In the genomic region with DNA sequence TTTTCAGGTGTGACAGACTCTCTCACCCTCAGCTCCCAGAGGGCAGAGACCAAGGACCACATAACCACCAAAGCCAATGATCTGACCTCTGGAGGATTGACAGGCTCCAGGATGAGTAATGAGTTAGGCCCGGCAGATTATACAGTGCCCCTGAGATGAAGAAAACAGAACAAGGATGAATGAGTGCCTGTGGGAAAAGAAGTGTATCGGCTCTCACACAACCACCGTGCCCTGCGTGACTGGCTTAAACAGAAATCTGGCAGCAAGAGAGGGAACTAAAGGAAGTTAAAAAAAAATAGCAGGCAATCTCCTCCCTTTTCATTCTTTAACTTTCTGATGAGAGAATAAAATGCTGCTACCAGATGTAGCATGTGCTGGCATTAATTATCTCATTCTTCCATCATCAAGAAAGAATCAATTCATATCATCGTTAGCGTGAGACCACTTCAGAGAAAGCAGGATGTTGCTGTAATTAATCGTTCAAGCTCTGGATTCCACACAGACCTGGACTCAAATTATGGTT, we compare ENCODE assay signal across 1 cellular context.
A peak's percentile ranks its signal among the peaks of the same experiment; 100 is the strongest.
TF ChIP-seq lines count a peak whose summit lies in the region.

No MANE protein-coding gene starts in this region.

TF ChIP-seq in GM12878, 131 proteins besides CTCF, POLR2A, EP300 and RAD21 (continued from another document):
- TF ChIP-seq, protein P1, sequence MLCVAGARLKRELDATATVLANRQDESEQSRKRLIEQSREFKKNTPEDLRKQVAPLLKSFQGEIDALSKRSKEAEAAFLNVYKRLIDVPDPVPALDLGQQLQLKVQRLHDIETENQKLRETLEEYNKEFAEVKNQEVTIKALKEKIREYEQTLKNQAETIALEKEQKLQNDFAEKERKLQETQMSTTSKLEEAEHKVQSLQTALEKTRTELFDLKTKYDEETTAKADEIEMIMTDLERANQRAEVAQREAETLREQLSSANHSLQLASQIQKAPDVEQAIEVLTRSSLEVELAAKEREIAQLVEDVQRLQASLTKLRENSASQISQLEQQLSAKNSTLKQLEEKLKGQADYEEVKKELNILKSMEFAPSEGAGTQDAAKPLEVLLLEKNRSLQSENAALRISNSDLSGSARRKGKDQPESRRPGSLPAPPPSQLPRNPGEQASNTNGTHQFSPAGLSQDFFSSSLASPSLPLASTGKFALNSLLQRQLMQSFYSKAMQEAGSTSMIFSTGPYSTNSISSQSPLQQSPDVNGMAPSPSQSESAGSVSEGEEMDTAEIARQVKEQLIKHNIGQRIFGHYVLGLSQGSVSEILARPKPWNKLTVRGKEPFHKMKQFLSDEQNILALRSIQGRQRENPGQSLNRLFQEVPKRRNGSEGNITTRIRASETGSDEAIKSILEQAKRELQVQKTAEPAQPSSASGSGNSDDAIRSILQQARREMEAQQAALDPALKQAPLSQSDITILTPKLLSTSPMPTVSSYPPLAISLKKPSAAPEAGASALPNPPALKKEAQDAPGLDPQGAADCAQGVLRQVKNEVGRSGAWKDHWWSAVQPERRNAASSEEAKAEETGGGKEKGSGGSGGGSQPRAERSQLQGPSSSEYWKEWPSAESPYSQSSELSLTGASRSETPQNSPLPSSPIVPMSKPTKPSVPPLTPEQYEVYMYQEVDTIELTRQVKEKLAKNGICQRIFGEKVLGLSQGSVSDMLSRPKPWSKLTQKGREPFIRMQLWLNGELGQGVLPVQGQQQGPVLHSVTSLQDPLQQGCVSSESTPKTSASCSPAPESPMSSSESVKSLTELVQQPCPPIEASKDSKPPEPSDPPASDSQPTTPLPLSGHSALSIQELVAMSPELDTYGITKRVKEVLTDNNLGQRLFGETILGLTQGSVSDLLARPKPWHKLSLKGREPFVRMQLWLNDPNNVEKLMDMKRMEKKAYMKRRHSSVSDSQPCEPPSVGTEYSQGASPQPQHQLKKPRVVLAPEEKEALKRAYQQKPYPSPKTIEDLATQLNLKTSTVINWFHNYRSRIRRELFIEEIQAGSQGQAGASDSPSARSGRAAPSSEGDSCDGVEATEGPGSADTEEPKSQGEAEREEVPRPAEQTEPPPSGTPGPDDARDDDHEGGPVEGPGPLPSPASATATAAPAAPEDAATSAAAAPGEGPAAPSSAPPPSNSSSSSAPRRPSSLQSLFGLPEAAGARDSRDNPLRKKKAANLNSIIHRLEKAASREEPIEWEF (IDR thresholded peaks at IDR 0.05; ENCODE audit: insufficient replicate concordance, low read depth, low read length), result peak; percentile 28
- TF ChIP-seq, protein P2, sequence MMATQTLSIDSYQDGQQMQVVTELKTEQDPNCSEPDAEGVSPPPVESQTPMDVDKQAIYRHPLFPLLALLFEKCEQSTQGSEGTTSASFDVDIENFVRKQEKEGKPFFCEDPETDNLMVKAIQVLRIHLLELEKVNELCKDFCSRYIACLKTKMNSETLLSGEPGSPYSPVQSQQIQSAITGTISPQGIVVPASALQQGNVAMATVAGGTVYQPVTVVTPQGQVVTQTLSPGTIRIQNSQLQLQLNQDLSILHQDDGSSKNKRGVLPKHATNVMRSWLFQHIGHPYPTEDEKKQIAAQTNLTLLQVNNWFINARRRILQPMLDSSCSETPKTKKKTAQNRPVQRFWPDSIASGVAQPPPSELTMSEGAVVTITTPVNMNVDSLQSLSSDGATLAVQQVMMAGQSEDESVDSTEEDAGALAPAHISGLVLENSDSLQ (IDR thresholded peaks at IDR 0.05), result peak; percentile 83
- TF ChIP-seq, protein P3, sequence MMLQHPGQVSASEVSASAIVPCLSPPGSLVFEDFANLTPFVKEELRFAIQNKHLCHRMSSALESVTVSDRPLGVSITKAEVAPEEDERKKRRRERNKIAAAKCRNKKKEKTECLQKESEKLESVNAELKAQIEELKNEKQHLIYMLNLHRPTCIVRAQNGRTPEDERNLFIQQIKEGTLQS (IDR thresholded peaks at IDR 0.05; ENCODE audit: borderline replicate concordance, extremely low read depth, low read depth, low read length), result no peak
- no peak for TF ChIP-seq MEF2A (IDR thresholded peaks at IDR 0.05; ENCODE audit: insufficient read depth, low read depth, low read length)
- no peak for TF ChIP-seq GABPA (IDR thresholded peaks at IDR 0.05; ENCODE audit: low read depth)
- no peak for TF ChIP-seq KAT2A (conservative IDR thresholded peaks at IDR 0.05; ENCODE audit: control insufficient read depth, low read depth, low read length)
- no peak for TF ChIP-seq STAT3 (IDR thresholded peaks at IDR 0.05; ENCODE audit: low read depth, low read length)
- peak; percentile 34; the same call in 1 of the 2 replicates for TF ChIP-seq ATF7 (IDR thresholded peaks at IDR 0.05; ENCODE audit: low read depth)
- no peak for TF ChIP-seq SRF (IDR thresholded peaks at IDR 0.05; ENCODE audit: low read depth in 2 of 2, low read length in 2 of 2)
- TF ChIP-seq, protein P4, sequence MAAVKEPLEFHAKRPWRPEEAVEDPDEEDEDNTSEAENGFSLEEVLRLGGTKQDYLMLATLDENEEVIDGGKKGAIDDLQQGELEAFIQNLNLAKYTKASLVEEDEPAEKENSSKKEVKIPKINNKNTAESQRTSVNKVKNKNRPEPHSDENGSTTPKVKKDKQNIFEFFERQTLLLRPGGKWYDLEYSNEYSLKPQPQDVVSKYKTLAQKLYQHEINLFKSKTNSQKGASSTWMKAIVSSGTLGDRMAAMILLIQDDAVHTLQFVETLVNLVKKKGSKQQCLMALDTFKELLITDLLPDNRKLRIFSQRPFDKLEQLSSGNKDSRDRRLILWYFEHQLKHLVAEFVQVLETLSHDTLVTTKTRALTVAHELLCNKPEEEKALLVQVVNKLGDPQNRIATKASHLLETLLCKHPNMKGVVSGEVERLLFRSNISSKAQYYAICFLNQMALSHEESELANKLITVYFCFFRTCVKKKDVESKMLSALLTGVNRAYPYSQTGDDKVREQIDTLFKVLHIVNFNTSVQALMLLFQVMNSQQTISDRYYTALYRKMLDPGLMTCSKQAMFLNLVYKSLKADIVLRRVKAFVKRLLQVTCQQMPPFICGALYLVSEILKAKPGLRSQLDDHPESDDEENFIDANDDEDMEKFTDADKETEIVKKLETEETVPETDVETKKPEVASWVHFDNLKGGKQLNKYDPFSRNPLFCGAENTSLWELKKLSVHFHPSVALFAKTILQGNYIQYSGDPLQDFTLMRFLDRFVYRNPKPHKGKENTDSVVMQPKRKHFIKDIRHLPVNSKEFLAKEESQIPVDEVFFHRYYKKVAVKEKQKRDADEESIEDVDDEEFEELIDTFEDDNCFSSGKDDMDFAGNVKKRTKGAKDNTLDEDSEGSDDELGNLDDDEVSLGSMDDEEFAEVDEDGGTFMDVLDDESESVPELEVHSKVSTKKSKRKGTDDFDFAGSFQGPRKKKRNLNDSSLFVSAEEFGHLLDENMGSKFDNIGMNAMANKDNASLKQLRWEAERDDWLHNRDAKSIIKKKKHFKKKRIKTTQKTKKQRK (IDR thresholded peaks at IDR 0.05; ENCODE audit: low read depth, low read length), result no peak
- no peak for TF ChIP-seq SMAD5 (IDR thresholded peaks at IDR 0.05; ENCODE audit: low read depth)
- peak in 1 of 2 experiments; percentile 46; a peak in 1 of 4 replicates for TF ChIP-seq IKZF2 (IDR thresholded peaks at IDR 0.05)
- TF ChIP-seq, protein P5, sequence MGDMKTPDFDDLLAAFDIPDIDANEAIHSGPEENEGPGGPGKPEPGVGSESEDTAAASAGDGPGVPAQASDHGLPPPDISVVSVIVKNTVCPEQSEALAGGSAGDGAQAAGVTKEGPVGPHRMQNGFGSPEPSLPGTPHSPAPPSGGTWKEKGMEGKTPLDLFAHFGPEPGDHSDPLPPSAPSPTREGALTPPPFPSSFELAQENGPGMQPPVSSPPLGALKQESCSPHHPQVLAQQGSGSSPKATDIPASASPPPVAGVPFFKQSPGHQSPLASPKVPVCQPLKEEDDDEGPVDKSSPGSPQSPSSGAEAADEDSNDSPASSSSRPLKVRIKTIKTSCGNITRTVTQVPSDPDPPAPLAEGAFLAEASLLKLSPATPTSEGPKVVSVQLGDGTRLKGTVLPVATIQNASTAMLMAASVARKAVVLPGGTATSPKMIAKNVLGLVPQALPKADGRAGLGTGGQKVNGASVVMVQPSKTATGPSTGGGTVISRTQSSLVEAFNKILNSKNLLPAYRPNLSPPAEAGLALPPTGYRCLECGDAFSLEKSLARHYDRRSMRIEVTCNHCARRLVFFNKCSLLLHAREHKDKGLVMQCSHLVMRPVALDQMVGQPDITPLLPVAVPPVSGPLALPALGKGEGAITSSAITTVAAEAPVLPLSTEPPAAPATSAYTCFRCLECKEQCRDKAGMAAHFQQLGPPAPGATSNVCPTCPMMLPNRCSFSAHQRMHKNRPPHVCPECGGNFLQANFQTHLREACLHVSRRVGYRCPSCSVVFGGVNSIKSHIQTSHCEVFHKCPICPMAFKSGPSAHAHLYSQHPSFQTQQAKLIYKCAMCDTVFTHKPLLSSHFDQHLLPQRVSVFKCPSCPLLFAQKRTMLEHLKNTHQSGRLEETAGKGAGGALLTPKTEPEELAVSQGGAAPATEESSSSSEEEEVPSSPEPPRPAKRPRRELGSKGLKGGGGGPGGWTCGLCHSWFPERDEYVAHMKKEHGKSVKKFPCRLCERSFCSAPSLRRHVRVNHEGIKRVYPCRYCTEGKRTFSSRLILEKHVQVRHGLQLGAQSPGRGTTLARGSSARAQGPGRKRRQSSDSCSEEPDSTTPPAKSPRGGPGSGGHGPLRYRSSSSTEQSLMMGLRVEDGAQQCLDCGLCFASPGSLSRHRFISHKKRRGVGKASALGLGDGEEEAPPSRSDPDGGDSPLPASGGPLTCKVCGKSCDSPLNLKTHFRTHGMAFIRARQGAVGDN (IDR thresholded peaks at IDR 0.05), result no peak
- 0 out of 2 replicates have a peak, but pooled peaks have one; percentile 45 for TF ChIP-seq GATAD2B (conservative IDR thresholded peaks at IDR 0.05; ENCODE audit: low read depth)
- TF ChIP-seq, protein P6, sequence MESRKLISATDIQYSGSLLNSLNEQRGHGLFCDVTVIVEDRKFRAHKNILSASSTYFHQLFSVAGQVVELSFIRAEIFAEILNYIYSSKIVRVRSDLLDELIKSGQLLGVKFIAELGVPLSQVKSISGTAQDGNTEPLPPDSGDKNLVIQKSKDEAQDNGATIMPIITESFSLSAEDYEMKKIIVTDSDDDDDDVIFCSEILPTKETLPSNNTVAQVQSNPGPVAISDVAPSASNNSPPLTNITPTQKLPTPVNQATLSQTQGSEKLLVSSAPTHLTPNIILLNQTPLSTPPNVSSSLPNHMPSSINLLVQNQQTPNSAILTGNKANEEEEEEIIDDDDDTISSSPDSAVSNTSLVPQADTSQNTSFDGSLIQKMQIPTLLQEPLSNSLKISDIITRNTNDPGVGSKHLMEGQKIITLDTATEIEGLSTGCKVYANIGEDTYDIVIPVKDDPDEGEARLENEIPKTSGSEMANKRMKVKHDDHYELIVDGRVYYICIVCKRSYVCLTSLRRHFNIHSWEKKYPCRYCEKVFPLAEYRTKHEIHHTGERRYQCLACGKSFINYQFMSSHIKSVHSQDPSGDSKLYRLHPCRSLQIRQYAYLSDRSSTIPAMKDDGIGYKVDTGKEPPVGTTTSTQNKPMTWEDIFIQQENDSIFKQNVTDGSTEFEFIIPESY (IDR thresholded peaks at IDR 0.05), result no peak
- no peak for TF ChIP-seq DPF2 (IDR thresholded peaks at IDR 0.05)
- peak; percentile 15; the same call in 1 of the 2 replicates for TF ChIP-seq TCF12 (IDR thresholded peaks at IDR 0.05; ENCODE audit: low read depth, low read length)
- TF ChIP-seq NRF1 (conservative IDR thresholded peaks at IDR 0.05; ENCODE audit: low read depth, low read length), result no peak
- peak; percentile 56 for TF ChIP-seq IKZF1 (conservative IDR thresholded peaks at IDR 0.05)
- peak; percentile 77 for TF ChIP-seq NFIC (IDR thresholded peaks at IDR 0.05; ENCODE audit: low read depth, low read length)
- TF ChIP-seq ZNF622 (IDR thresholded peaks at IDR 0.05), result no peak
- TF ChIP-seq, protein P7, sequence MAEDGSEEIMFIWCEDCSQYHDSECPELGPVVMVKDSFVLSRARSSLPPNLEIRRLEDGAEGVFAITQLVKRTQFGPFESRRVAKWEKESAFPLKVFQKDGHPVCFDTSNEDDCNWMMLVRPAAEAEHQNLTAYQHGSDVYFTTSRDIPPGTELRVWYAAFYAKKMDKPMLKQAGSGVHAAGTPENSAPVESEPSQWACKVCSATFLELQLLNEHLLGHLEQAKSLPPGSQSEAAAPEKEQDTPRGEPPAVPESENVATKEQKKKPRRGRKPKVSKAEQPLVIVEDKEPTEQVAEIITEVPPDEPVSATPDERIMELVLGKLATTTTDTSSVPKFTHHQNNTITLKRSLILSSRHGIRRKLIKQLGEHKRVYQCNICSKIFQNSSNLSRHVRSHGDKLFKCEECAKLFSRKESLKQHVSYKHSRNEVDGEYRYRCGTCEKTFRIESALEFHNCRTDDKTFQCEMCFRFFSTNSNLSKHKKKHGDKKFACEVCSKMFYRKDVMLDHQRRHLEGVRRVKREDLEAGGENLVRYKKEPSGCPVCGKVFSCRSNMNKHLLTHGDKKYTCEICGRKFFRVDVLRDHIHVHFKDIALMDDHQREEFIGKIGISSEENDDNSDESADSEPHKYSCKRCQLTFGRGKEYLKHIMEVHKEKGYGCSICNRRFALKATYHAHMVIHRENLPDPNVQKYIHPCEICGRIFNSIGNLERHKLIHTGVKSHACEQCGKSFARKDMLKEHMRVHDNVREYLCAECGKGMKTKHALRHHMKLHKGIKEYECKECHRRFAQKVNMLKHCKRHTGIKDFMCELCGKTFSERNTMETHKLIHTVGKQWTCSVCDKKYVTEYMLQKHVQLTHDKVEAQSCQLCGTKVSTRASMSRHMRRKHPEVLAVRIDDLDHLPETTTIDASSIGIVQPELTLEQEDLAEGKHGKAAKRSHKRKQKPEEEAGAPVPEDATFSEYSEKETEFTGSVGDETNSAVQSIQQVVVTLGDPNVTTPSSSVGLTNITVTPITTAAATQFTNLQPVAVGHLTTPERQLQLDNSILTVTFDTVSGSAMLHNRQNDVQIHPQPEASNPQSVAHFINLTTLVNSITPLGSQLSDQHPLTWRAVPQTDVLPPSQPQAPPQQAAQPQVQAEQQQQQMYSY (CRISPR knock-in tag; IDR thresholded peaks at IDR 0.05), result no peak
- TF ChIP-seq BCL11A (IDR thresholded peaks at IDR 0.05; ENCODE audit: low read depth, low read length), result peak; percentile 36; the same call in 1 of the 2 replicates
